In the genomic region with DNA sequence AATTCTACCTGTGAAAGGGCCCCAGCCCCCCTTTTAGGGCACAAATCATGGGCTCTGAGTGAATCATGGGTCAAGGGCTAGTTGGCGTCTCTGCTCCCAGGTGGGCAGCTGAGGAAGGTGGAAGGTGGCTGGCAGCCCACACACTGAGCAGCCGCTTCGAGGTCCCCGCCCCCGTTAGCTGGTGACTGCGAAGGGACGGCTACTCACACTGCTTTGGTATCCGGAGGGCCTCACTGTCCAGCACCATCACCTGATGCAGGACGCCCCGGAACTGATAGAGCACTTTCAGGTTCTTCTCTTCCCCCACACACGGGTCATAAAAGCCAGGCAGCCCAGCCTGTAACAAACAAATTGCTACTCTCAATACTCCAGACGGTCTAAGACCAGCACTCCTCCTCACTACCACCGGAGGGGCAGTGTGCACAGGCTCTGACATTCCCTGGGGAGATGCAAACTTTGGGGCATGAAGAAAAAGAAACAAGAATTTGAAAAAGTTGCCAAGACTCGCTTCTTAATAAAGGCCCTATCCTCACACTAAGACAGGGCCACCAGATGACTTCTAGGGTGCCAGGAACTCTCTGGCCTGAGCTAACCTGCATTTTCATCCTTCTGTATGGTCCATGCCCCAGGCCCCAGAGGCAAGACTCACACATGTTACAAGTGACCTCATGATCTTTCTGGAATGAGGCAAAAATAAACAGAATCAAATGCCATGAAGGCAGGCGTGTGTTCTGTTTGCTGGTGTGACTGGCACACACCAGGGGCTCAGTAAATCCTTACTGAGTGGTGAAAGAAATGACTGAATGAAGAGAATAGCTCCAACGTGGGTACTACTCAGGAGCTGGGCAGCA, we compare ENCODE assay signal across 1 cellular context.
TF ChIP-seq lines count a peak whose summit lies in the region.

No MANE protein-coding gene starts in this region.

TF ChIP-seq in HCT116, 20 proteins besides CTCF, POLR2A, EP300 and RAD21:
- TF ChIP-seq SRF (IDR thresholded peaks at IDR 0.05; ENCODE audit: low read depth) (no peak), JUND (IDR thresholded peaks at IDR 0.05) (no peak), CEBPB (IDR thresholded peaks at IDR 0.05; ENCODE audit: low read depth) (no peak), ELF1 (IDR thresholded peaks at IDR 0.05; ENCODE audit: borderline replicate concordance, low read depth) (no peak), POLR2AphosphoS5 (IDR thresholded peaks at IDR 0.05; ENCODE audit: low read depth, low read length) (no peak), CBX3 (IDR thresholded peaks at IDR 0.05; ENCODE audit: low read depth) (no peak), FOSL1 (IDR thresholded peaks at IDR 0.05; ENCODE audit: low read depth) (no peak), TCF7L2 (IDR thresholded peaks at IDR 0.05; ENCODE audit: borderline replicate concordance, extremely low read depth, insufficient read depth, insufficient read length) (no peak), EZH2phosphoT487 (IDR thresholded peaks at IDR 0.05; ENCODE audit: borderline replicate concordance) (no peak), EGR1 (IDR thresholded peaks at IDR 0.05; ENCODE audit: low read depth) (no peak), SP1 (IDR thresholded peaks at IDR 0.05; ENCODE audit: low read depth) (no peak)
- TF ChIP-seq, protein P1, sequence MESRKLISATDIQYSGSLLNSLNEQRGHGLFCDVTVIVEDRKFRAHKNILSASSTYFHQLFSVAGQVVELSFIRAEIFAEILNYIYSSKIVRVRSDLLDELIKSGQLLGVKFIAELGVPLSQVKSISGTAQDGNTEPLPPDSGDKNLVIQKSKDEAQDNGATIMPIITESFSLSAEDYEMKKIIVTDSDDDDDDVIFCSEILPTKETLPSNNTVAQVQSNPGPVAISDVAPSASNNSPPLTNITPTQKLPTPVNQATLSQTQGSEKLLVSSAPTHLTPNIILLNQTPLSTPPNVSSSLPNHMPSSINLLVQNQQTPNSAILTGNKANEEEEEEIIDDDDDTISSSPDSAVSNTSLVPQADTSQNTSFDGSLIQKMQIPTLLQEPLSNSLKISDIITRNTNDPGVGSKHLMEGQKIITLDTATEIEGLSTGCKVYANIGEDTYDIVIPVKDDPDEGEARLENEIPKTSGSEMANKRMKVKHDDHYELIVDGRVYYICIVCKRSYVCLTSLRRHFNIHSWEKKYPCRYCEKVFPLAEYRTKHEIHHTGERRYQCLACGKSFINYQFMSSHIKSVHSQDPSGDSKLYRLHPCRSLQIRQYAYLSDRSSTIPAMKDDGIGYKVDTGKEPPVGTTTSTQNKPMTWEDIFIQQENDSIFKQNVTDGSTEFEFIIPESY (IDR thresholded peaks at IDR 0.05; ENCODE audit: extremely low read depth, insufficient replicate concordance, low read length): no peak
- TF ChIP-seq, protein P2, sequence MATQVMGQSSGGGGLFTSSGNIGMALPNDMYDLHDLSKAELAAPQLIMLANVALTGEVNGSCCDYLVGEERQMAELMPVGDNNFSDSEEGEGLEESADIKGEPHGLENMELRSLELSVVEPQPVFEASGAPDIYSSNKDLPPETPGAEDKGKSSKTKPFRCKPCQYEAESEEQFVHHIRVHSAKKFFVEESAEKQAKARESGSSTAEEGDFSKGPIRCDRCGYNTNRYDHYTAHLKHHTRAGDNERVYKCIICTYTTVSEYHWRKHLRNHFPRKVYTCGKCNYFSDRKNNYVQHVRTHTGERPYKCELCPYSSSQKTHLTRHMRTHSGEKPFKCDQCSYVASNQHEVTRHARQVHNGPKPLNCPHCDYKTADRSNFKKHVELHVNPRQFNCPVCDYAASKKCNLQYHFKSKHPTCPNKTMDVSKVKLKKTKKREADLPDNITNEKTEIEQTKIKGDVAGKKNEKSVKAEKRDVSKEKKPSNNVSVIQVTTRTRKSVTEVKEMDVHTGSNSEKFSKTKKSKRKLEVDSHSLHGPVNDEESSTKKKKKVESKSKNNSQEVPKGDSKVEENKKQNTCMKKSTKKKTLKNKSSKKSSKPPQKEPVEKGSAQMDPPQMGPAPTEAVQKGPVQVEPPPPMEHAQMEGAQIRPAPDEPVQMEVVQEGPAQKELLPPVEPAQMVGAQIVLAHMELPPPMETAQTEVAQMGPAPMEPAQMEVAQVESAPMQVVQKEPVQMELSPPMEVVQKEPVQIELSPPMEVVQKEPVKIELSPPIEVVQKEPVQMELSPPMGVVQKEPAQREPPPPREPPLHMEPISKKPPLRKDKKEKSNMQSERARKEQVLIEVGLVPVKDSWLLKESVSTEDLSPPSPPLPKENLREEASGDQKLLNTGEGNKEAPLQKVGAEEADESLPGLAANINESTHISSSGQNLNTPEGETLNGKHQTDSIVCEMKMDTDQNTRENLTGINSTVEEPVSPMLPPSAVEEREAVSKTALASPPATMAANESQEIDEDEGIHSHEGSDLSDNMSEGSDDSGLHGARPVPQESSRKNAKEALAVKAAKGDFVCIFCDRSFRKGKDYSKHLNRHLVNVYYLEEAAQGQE (IDR thresholded peaks at IDR 0.05; ENCODE audit: low read depth): no peak
